ENCODE assay signal across 1 cellular context in the genomic region with DNA sequence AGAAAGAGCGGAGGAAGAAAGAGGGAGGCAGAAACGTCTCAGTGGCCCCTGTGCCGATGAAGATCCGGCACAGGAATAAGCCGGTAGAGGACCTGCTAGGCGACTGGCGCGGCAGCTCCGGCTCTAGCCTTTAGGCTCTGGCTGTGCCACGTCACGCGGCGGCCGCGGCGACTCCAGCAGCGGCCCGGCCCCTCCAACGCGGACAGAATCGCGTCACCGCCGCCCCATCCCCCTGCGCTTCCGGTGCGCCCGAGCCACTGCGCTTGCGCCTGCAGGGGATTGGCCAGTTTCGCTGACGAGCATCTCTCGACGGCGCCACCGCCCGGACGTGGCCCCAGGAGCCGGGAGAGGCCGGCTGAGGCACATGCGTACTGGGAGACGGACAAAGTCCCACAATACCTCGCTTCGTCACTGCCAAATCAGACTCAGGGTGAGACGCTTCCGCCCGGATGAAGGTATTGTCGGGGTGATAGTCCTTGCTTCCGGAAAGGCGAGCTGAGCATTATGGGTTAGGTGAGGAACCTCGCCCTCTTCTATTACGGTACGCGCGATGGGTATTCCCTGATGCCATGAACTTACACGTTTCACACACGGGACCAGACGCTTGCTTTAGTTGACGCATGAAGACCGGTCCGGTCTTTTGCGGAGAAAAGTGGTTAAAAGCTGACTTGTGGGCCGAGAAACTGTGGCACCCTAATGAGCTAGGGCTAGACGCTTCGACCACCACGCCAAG.
TF ChIP-seq lines count a peak whose summit lies in the region.

ARF4 (minus strand) TSS at position 105 of the 733 bp plus-strand sequence. CDS start 204 bp downstream, outside the sequence.

TF ChIP-seq in K562, 482 proteins besides CTCF, POLR2A, EP300 and RAD21 (continued from another document and continues in another):
- TF ChIP-seq, protein P1, sequence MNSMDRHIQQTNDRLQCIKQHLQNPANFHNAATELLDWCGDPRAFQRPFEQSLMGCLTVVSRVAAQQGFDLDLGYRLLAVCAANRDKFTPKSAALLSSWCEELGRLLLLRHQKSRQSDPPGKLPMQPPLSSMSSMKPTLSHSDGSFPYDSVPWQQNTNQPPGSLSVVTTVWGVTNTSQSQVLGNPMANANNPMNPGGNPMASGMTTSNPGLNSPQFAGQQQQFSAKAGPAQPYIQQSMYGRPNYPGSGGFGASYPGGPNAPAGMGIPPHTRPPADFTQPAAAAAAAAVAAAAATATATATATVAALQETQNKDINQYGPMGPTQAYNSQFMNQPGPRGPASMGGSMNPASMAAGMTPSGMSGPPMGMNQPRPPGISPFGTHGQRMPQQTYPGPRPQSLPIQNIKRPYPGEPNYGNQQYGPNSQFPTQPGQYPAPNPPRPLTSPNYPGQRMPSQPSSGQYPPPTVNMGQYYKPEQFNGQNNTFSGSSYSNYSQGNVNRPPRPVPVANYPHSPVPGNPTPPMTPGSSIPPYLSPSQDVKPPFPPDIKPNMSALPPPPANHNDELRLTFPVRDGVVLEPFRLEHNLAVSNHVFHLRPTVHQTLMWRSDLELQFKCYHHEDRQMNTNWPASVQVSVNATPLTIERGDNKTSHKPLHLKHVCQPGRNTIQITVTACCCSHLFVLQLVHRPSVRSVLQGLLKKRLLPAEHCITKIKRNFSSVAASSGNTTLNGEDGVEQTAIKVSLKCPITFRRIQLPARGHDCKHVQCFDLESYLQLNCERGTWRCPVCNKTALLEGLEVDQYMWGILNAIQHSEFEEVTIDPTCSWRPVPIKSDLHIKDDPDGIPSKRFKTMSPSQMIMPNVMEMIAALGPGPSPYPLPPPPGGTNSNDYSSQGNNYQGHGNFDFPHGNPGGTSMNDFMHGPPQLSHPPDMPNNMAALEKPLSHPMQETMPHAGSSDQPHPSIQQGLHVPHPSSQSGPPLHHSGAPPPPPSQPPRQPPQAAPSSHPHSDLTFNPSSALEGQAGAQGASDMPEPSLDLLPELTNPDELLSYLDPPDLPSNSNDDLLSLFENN (IDR thresholded peaks at IDR 0.05; ENCODE audit: low read depth in 2 of 2, low read length in 2 of 2), result 0 out of 4 replicates have a peak, but pooled peaks of 1 of the 2 experiments have one; percentile 50
- TF ChIP-seq HMGN3 (IDR thresholded peaks at IDR 0.05; ENCODE audit: borderline replicate concordance, extremely low read depth, insufficient read length, low read depth, low read length) (peak; percentile 68), MYBL2 (IDR thresholded peaks at IDR 0.05; ENCODE audit: low read depth) (no peak), MYBL2 (CRISPR knock-in tag; IDR thresholded peaks at IDR 0.05; ENCODE audit: borderline replicate concordance) (no peak), ZFP30 (CRISPR knock-in tag; IDR thresholded peaks at IDR 0.05; ENCODE audit: borderline replicate concordance) (no peak), ATF3 (IDR thresholded peaks at IDR 0.05) (peak; percentile 57), ATF3 (CRISPR knock-in tag; conservative IDR thresholded peaks at IDR 0.05) (no peak; the same call in 1 of the 2 replicates), MAZ (CRISPR knock-in tag; conservative IDR thresholded peaks at IDR 0.05 in 1 of 2, IDR thresholded peaks at IDR 0.05 in 1 of 2) (peak in 1 of 2 experiments; percentile 74; a peak in 3 of 4 replicates), WHSC1 (IDR thresholded peaks at IDR 0.05; ENCODE audit: low read length) (no peak), RB1 (IDR thresholded peaks at IDR 0.05; ENCODE audit: low read depth) (peak; percentile 67; the same call in 1 of the 2 replicates), PTRF (tag; IDR thresholded peaks at IDR 0.05) (no peak), FOXK1 (CRISPR knock-in tag; IDR thresholded peaks at IDR 0.05; ENCODE audit: borderline replicate concordance) (0 out of 2 replicates have a peak, but pooled peaks have one; percentile 33), FOXM1 (IDR thresholded peaks at IDR 0.05; ENCODE audit: low read depth) (no peak), FOXM1 (CRISPR knock-in tag; IDR thresholded peaks at IDR 0.05; ENCODE audit: low read depth) (peak; percentile 46; the same call in 1 of the 2 replicates), NR2C2 (CRISPR knock-in tag; IDR thresholded peaks at IDR 0.05) (0 out of 2 replicates have a peak, but pooled peaks have one; percentile 40), NR2C2 (tag; IDR thresholded peaks at IDR 0.05) (peak; percentile 80), BRD9 (IDR thresholded peaks at IDR 0.05; ENCODE audit: low read depth, partially characterized antibody) (peak; percentile 58)
- TF ChIP-seq, protein P2, sequence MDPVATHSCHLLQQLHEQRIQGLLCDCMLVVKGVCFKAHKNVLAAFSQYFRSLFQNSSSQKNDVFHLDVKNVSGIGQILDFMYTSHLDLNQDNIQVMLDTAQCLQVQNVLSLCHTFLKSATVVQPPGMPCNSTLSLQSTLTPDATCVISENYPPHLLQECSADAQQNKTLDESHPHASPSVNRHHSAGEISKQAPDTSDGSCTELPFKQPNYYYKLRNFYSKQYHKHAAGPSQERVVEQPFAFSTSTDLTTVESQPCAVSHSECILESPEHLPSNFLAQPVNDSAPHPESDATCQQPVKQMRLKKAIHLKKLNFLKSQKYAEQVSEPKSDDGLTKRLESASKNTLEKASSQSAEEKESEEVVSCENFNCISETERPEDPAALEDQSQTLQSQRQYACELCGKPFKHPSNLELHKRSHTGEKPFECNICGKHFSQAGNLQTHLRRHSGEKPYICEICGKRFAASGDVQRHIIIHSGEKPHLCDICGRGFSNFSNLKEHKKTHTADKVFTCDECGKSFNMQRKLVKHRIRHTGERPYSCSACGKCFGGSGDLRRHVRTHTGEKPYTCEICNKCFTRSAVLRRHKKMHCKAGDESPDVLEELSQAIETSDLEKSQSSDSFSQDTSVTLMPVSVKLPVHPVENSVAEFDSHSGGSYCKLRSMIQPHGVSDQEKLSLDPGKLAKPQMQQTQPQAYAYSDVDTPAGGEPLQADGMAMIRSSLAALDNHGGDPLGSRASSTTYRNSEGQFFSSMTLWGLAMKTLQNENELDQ (CRISPR knock-in tag; IDR thresholded peaks at IDR 0.05; ENCODE audit: borderline replicate concordance), result no peak
- TF ChIP-seq, protein P3, sequence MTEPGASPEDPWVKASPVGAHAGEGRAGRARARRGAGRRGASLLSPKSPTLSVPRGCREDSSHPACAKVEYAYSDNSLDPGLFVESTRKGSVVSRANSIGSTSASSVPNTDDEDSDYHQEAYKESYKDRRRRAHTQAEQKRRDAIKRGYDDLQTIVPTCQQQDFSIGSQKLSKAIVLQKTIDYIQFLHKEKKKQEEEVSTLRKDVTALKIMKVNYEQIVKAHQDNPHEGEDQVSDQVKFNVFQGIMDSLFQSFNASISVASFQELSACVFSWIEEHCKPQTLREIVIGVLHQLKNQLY (CRISPR knock-in tag; conservative IDR thresholded peaks at IDR 0.05), result no peak
- TF ChIP-seq, protein P4, sequence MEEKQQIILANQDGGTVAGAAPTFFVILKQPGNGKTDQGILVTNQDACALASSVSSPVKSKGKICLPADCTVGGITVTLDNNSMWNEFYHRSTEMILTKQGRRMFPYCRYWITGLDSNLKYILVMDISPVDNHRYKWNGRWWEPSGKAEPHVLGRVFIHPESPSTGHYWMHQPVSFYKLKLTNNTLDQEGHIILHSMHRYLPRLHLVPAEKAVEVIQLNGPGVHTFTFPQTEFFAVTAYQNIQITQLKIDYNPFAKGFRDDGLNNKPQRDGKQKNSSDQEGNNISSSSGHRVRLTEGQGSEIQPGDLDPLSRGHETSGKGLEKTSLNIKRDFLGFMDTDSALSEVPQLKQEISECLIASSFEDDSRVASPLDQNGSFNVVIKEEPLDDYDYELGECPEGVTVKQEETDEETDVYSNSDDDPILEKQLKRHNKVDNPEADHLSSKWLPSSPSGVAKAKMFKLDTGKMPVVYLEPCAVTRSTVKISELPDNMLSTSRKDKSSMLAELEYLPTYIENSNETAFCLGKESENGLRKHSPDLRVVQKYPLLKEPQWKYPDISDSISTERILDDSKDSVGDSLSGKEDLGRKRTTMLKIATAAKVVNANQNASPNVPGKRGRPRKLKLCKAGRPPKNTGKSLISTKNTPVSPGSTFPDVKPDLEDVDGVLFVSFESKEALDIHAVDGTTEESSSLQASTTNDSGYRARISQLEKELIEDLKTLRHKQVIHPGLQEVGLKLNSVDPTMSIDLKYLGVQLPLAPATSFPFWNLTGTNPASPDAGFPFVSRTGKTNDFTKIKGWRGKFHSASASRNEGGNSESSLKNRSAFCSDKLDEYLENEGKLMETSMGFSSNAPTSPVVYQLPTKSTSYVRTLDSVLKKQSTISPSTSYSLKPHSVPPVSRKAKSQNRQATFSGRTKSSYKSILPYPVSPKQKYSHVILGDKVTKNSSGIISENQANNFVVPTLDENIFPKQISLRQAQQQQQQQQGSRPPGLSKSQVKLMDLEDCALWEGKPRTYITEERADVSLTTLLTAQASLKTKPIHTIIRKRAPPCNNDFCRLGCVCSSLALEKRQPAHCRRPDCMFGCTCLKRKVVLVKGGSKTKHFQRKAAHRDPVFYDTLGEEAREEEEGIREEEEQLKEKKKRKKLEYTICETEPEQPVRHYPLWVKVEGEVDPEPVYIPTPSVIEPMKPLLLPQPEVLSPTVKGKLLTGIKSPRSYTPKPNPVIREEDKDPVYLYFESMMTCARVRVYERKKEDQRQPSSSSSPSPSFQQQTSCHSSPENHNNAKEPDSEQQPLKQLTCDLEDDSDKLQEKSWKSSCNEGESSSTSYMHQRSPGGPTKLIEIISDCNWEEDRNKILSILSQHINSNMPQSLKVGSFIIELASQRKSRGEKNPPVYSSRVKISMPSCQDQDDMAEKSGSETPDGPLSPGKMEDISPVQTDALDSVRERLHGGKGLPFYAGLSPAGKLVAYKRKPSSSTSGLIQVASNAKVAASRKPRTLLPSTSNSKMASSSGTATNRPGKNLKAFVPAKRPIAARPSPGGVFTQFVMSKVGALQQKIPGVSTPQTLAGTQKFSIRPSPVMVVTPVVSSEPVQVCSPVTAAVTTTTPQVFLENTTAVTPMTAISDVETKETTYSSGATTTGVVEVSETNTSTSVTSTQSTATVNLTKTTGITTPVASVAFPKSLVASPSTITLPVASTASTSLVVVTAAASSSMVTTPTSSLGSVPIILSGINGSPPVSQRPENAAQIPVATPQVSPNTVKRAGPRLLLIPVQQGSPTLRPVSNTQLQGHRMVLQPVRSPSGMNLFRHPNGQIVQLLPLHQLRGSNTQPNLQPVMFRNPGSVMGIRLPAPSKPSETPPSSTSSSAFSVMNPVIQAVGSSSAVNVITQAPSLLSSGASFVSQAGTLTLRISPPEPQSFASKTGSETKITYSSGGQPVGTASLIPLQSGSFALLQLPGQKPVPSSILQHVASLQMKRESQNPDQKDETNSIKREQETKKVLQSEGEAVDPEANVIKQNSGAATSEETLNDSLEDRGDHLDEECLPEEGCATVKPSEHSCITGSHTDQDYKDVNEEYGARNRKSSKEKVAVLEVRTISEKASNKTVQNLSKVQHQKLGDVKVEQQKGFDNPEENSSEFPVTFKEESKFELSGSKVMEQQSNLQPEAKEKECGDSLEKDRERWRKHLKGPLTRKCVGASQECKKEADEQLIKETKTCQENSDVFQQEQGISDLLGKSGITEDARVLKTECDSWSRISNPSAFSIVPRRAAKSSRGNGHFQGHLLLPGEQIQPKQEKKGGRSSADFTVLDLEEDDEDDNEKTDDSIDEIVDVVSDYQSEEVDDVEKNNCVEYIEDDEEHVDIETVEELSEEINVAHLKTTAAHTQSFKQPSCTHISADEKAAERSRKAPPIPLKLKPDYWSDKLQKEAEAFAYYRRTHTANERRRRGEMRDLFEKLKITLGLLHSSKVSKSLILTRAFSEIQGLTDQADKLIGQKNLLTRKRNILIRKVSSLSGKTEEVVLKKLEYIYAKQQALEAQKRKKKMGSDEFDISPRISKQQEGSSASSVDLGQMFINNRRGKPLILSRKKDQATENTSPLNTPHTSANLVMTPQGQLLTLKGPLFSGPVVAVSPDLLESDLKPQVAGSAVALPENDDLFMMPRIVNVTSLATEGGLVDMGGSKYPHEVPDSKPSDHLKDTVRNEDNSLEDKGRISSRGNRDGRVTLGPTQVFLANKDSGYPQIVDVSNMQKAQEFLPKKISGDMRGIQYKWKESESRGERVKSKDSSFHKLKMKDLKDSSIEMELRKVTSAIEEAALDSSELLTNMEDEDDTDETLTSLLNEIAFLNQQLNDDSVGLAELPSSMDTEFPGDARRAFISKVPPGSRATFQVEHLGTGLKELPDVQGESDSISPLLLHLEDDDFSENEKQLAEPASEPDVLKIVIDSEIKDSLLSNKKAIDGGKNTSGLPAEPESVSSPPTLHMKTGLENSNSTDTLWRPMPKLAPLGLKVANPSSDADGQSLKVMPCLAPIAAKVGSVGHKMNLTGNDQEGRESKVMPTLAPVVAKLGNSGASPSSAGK (IDR thresholded peaks at IDR 0.05), result peak; percentile 97
- TF ChIP-seq, protein P5, sequence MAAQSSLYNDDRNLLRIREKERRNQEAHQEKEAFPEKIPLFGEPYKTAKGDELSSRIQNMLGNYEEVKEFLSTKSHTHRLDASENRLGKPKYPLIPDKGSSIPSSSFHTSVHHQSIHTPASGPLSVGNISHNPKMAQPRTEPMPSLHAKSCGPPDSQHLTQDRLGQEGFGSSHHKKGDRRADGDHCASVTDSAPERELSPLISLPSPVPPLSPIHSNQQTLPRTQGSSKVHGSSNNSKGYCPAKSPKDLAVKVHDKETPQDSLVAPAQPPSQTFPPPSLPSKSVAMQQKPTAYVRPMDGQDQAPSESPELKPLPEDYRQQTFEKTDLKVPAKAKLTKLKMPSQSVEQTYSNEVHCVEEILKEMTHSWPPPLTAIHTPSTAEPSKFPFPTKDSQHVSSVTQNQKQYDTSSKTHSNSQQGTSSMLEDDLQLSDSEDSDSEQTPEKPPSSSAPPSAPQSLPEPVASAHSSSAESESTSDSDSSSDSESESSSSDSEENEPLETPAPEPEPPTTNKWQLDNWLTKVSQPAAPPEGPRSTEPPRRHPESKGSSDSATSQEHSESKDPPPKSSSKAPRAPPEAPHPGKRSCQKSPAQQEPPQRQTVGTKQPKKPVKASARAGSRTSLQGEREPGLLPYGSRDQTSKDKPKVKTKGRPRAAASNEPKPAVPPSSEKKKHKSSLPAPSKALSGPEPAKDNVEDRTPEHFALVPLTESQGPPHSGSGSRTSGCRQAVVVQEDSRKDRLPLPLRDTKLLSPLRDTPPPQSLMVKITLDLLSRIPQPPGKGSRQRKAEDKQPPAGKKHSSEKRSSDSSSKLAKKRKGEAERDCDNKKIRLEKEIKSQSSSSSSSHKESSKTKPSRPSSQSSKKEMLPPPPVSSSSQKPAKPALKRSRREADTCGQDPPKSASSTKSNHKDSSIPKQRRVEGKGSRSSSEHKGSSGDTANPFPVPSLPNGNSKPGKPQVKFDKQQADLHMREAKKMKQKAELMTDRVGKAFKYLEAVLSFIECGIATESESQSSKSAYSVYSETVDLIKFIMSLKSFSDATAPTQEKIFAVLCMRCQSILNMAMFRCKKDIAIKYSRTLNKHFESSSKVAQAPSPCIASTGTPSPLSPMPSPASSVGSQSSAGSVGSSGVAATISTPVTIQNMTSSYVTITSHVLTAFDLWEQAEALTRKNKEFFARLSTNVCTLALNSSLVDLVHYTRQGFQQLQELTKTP (IDR thresholded peaks at IDR 0.05; ENCODE audit: low read depth in 1 of 2, partially characterized antibody in 2 of 2), result peak in 1 of 2 experiments; percentile 89
